ENCODE assay signal across 23 cellular contexts in genomic region chrY:20763899-20764298, GRCh38. TPM values are rescaled to one million over a fixed set of nuclear protein-coding genes. Genes with fewer than 3 reads are reported as not detected.
DNase-seq lines count a peak whose midpoint lies in the region; ATAC-seq and TF ChIP-seq lines count a peak whose summit lies in the region.
"Had no signal": no experiment of that assay in that cellular context is flagged by ENCODE, and none has a peak within 500 bp of the region (broad histone marks: within the 10 kb centered on the region; RNA-seq: fewer than 3 reads in every experiment).

No MANE protein-coding gene starts in this region.

- POLR2A ChIA-PET in activated CD8-positive, alpha-beta T cell treated with anti-CD3 and anti-CD28 coated beads, Interleukin-2, amount 10 ng/mL, durations not matched to agents 7 days and 5 days (lab: Charles Lee) = no interaction called here
- POLR2A ChIA-PET in activated CD8-positive, alpha-beta T cell treated with anti-CD3 and anti-CD28 coated beads for 36 hours (lab: Charles Lee) = no interaction called here
- POLR2A ChIA-PET in naive thymus-derived CD4-positive, alpha-beta T cell (lab: Charles Lee) = no interaction called here

- no peaks in the 10 kb centered on the region for H3K27me3 ChIP-seq in naive thymus-derived CD4-positive, alpha-beta T cell (ENCODE audit: control insufficient read depth in 2 of 2, insufficient read depth in 2 of 2, low read length in 2 of 2)
- H3K27me3 ChIP-seq: ascending aorta, SJCRH30, thyroid gland had no signal

- H3K4me1 ChIP-seq in naive thymus-derived CD4-positive, alpha-beta T cell (ENCODE audit: control insufficient read depth in 2 of 2, insufficient read depth in 2 of 2, low read length in 2 of 2) = peaks cover 0 to 12% of the 10 kb centered on the region in 2 donors
- H3K4me1 ChIP-seq: ascending aorta, SJCRH30, thyroid gland had no signal

- H3K36me3 ChIP-seq in naive thymus-derived CD4-positive, alpha-beta T cell (ENCODE audit: control insufficient read depth in 2 of 3, insufficient read depth in 3 of 3, low read length in 3 of 3) = no peaks in the 10 kb centered on the region
- H3K36me3 ChIP-seq: ascending aorta, SJCRH30, thyroid gland, WERI-Rb-1 had no signal

- DNase-seq in activated CD8-positive, alpha-beta T cell treated with anti-CD3 and anti-CD28 coated beads, Interleukin-2, amount 10 ng/mL, durations not matched to agents 7 days and 5 days = no peak
- no peak for DNase-seq in activated CD8-positive, alpha-beta T cell treated with anti-CD3 and anti-CD28 coated beads for 36 hours
- peak; percentile 1 for DNase-seq in MV-4-11 (lab: John Stamatoyannopoulos, UW)
- DNase-seq in naive thymus-derived CD4-positive, alpha-beta T cell = peak in 1 of 9 donors; percentile 25
- DNase-seq in left ventricle myocardium superior = no peak
- no peak for DNase-seq in superior temporal gyrus (ENCODE audit: extremely low spot score)
- DNase-seq in GM13976 (ENCODE audit: low spot score) = no peak
- DNase-seq: cortex of kidney; GOT3; NCI-H1436; NCI-H226; right cardiac atrium; SJCRH30; stimulated activated CD4-positive, alpha-beta T cell treated with anti-CD3 and anti-CD28 coated beads, Interleukin-1b, Interleukin-23, amount 100 ng/mL, for 48 hours; thyroid gland; WERI-Rb-1 had no signal

- TF ChIP-seq CTCF in activated CD8-positive, alpha-beta T cell treated with anti-CD3 and anti-CD28 coated beads for 36 hours (IDR thresholded peaks at IDR 0.05) = no peak
- TF ChIP-seq CTCF in GM13976 (IDR thresholded peaks at IDR 0.05; ENCODE audit: borderline replicate concordance, control extremely low read depth, extremely low read depth, insufficient read depth, missing control alignments) = no peak

- H3K4me3 ChIP-seq in naive thymus-derived CD4-positive, alpha-beta T cell (ENCODE audit: low read length) = no peak overlapping the region
- H3K4me3 ChIP-seq: ascending aorta, GM12878, SJCRH30, thyroid gland had no signal

- H3K4me3 Mint-ChIP-seq in activated CD8-positive, alpha-beta T cell treated with anti-CD3 and anti-CD28 coated beads, Interleukin-2, amount 10 ng/mL, durations not matched to agents 7 days and 5 days = peak overlapping the region; percentile 4
- no peak overlapping the region for H3K4me3 Mint-ChIP-seq in activated CD8-positive, alpha-beta T cell treated with anti-CD3 and anti-CD28 coated beads for 36 hours
- H3K4me3 Mint-ChIP-seq in naive thymus-derived CD4-positive, alpha-beta T cell = peak overlapping the region in 5 of 10 donors; percentile 49 to 70 (median 62)

- intact Hi-C loops in activated CD8-positive, alpha-beta T cell treated with anti-CD3 and anti-CD28 coated beads for 36 hours (cut with micrococcal nuclease) = no loop called here
- intact Hi-C loops in naive thymus-derived CD4-positive, alpha-beta T cell (cut with micrococcal nuclease) = loop anchor here (1.0 to 5.0 kb wide), 3 partner anchors 17 to 187 kb away; partner anchors contain the start of gene EIF1AY (in 1 of the 2)
- intact Hi-C loops in left ventricle myocardium superior (cut with micrococcal nuclease) = no loop called here

- ATAC-seq in activated CD8-positive, alpha-beta T cell treated with anti-CD3 and anti-CD28 coated beads, Interleukin-2, amount 10 ng/mL, durations not matched to agents 7 days and 5 days = peak; percentile 72
- ATAC-seq in activated CD8-positive, alpha-beta T cell treated with anti-CD3 and anti-CD28 coated beads for 36 hours = no peak
- ATAC-seq in GM21423 (IDR thresholded peaks at IDR 0.05; ENCODE audit: unreplicated experiment) (peak; percentile 80), left ventricle myocardium superior (no peak)
- peak; percentile 58 for ATAC-seq in naive thymus-derived CD4-positive, alpha-beta T cell
- ATAC-seq: GM12878, right cardiac atrium had no signal

- H3K9me3 Mint-ChIP-seq in activated CD8-positive, alpha-beta T cell treated with anti-CD3 and anti-CD28 coated beads, Interleukin-2, amount 10 ng/mL, durations not matched to agents 7 days and 5 days (ENCODE audit: insufficient read depth) = no peaks in the 10 kb centered on the region
- H3K9me3 Mint-ChIP-seq in activated CD8-positive, alpha-beta T cell treated with anti-CD3 and anti-CD28 coated beads for 36 hours = no peaks in the 10 kb centered on the region
- H3K9me3 Mint-ChIP-seq in naive thymus-derived CD4-positive, alpha-beta T cell = peaks cover 0 to 11% (median 0%) of the 10 kb centered on the region in 11 donors

- H3K36me3 Mint-ChIP-seq in activated CD8-positive, alpha-beta T cell treated with anti-CD3 and anti-CD28 coated beads, Interleukin-2, amount 10 ng/mL, durations not matched to agents 7 days and 5 days (ENCODE audit: low read depth) = peaks cover 28% of the 10 kb centered on the region
- H3K36me3 Mint-ChIP-seq in activated CD8-positive, alpha-beta T cell treated with anti-CD3 and anti-CD28 coated beads for 36 hours (ENCODE audit: low read depth) = no peaks in the 10 kb centered on the region
- peaks cover 0 to 40% (median 0%) of the 10 kb centered on the region in 5 donors for H3K36me3 Mint-ChIP-seq in naive thymus-derived CD4-positive, alpha-beta T cell

- H3K27me3 Mint-ChIP-seq in activated CD8-positive, alpha-beta T cell treated with anti-CD3 and anti-CD28 coated beads, Interleukin-2, amount 10 ng/mL, durations not matched to agents 7 days and 5 days (ENCODE audit: low read depth) = no peaks in the 10 kb centered on the region
- H3K27me3 Mint-ChIP-seq in activated CD8-positive, alpha-beta T cell treated with anti-CD3 and anti-CD28 coated beads for 36 hours = no peaks in the 10 kb centered on the region
- H3K27me3 Mint-ChIP-seq in naive thymus-derived CD4-positive, alpha-beta T cell = no peaks in the 10 kb centered on the region

- H3K27ac ChIP-seq in naive thymus-derived CD4-positive, alpha-beta T cell (ENCODE audit: low read depth, low read length) = no peak overlapping the region
- H3K27ac ChIP-seq: ascending aorta, epithelial cell of prostate, KMS-11, SJCRH30, thyroid gland, WERI-Rb-1 had no signal

- peaks cover 65% of the 10 kb centered on the region for H3K4me1 Mint-ChIP-seq in activated CD8-positive, alpha-beta T cell treated with anti-CD3 and anti-CD28 coated beads, Interleukin-2, amount 10 ng/mL, durations not matched to agents 7 days and 5 days (ENCODE audit: low read depth)
- peaks cover 20% of the 10 kb centered on the region for H3K4me1 Mint-ChIP-seq in activated CD8-positive, alpha-beta T cell treated with anti-CD3 and anti-CD28 coated beads for 36 hours (ENCODE audit: low read depth)
- H3K4me1 Mint-ChIP-seq in naive thymus-derived CD4-positive, alpha-beta T cell = peaks cover 0 to 53% (median 27%) of the 10 kb centered on the region in 7 donors

- H3K27ac Mint-ChIP-seq in activated CD8-positive, alpha-beta T cell treated with anti-CD3 and anti-CD28 coated beads, Interleukin-2, amount 10 ng/mL, durations not matched to agents 7 days and 5 days = peak overlapping the region; percentile 89
- H3K27ac Mint-ChIP-seq in activated CD8-positive, alpha-beta T cell treated with anti-CD3 and anti-CD28 coated beads for 36 hours = no peak overlapping the region
- peak overlapping the region in 5 of 9 donors; percentile 58 to 88 (median 82) for H3K27ac Mint-ChIP-seq in naive thymus-derived CD4-positive, alpha-beta T cell

- CTCF ChIA-PET in activated CD8-positive, alpha-beta T cell treated with anti-CD3 and anti-CD28 coated beads, Interleukin-2, amount 10 ng/mL, durations not matched to agents 7 days and 5 days (lab: Charles Lee) = no interaction called here
- CTCF ChIA-PET in activated CD8-positive, alpha-beta T cell treated with anti-CD3 and anti-CD28 coated beads for 36 hours (lab: Charles Lee) = no interaction called here
- CTCF ChIA-PET in naive thymus-derived CD4-positive, alpha-beta T cell (lab: Charles Lee) = no interaction called here

- in situ Hi-C loops in GM13976 (cut with MboI; ENCODE audit: low sequenced_read_pairs, unreplicated experiment) = no loop called here

- no peaks in the 10 kb centered on the region for H3K9me3 ChIP-seq in naive thymus-derived CD4-positive, alpha-beta T cell (ENCODE audit: control insufficient read depth in 2 of 3, low read length in 3 of 3)
- H3K9me3 ChIP-seq: ascending aorta, SJCRH30, thyroid gland had no signal

RNA-seq across cellular contexts. Expression of gene RPS4Y2, which starts 8.0 kb away (rescaled TPM):
- total RNA-seq in activated CD8-positive, alpha-beta T cell treated with anti-CD3 and anti-CD28 coated beads, Interleukin-2, amount 10 ng/mL, durations not matched to agents 7 days and 5 days = under 1 TPM; 0.37 to 0.42 TPM
- not detected for total RNA-seq in activated CD8-positive, alpha-beta T cell treated with anti-CD3 and anti-CD28 coated beads for 36 hours
- total RNA-seq in naive thymus-derived CD4-positive, alpha-beta T cell = not detected
- polyA plus RNA-seq in naive thymus-derived CD4-positive, alpha-beta T cell = not detected
- not detected for total RNA-seq in left ventricle myocardium superior
- total RNA-seq: ascending aorta, GM12878, mesenteric fat pad, right cardiac atrium, SJCRH30, thyroid gland had no signal
- polyA plus RNA-seq: GM12878, keratinocyte, right cardiac atrium had no signal

Comparison
In these comparisons a context has a peak if more than half of its experiments do, and no peak if none do; other contexts are left out.
1. ATAC-seq: peak in activated CD8-positive, alpha-beta T cell treated with anti-CD3 and anti-CD28 coated beads, Interleukin-2, amount 10 ng/mL, durations not matched to agents 7 days and 5 days (single experiment), GM21423 (single experiment) and naive thymus-derived CD4-positive, alpha-beta T cell (single experiment); none in activated CD8-positive, alpha-beta T cell treated with anti-CD3 and anti-CD28 coated beads for 36 hours (single experiment) and left ventricle myocardium superior (single experiment).
2. intact Hi-C loops: an anchor here in naive thymus-derived CD4-positive, alpha-beta T cell (1.0 to 5.0 kb wide); none called in activated CD8-positive, alpha-beta T cell treated with anti-CD3 and anti-CD28 coated beads for 36 hours and left ventricle myocardium superior.